1 cellular context compared by ENCODE assay signal in genomic region chr12:53097564-53098353, GRCh38.
TF ChIP-seq lines count a peak whose summit lies in the region.

A gene with protein sequence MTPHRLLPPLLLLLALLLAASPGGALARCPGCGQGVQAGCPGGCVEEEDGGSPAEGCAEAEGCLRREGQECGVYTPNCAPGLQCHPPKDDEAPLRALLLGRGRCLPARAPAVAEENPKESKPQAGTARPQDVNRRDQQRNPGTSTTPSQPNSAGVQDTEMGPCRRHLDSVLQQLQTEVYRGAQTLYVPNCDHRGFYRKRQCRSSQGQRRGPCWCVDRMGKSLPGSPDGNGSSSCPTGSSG (plus strand): TSS chr12:53097667. CDS start chr12:53097718, 51 bp downstream.

TF ChIP-seq in HEK293, 187 proteins besides CTCF, POLR2A, EP300 and RAD21 (continued from another document and continues in another):
- peak; percentile 93 for TF ChIP-seq PATZ1 (tag by site-specific recombination; IDR thresholded peaks at IDR 0.05)
- no peak for TF ChIP-seq ZNF426 (tag by site-specific recombination; IDR thresholded peaks at IDR 0.05)
- TF ChIP-seq KLF9 (tag by site-specific recombination; IDR thresholded peaks at IDR 0.05; ENCODE audit: low read depth): peak; percentile 98
- TF ChIP-seq ZIC2 (tag by site-specific recombination; IDR thresholded peaks at IDR 0.05): peak; percentile 92
- no peak for TF ChIP-seq ZNF626 (tag by site-specific recombination; IDR thresholded peaks at IDR 0.05)
- TF ChIP-seq ZBTB17 (tag by site-specific recombination; IDR thresholded peaks at IDR 0.05): peak; percentile 79
- 0 out of 2 replicates have a peak, but pooled peaks have one; percentile 20 for TF ChIP-seq ZNF777 (tag by site-specific recombination; IDR thresholded peaks at IDR 0.05; ENCODE audit: borderline replicate concordance)
- peak; percentile 5; the same call in 1 of the 2 replicates for TF ChIP-seq WT1 (tag by site-specific recombination; IDR thresholded peaks at IDR 0.05)
- TF ChIP-seq ZNF549 (tag by site-specific recombination; IDR thresholded peaks at IDR 0.05): no peak
- peak; percentile 87 for TF ChIP-seq ZNF2 (tag by site-specific recombination; IDR thresholded peaks at IDR 0.05)
- TF ChIP-seq GLIS2 (tag by site-specific recombination; IDR thresholded peaks at IDR 0.05): peak; percentile 99
- TF ChIP-seq ZNF132 (tag by site-specific recombination; IDR thresholded peaks at IDR 0.05; ENCODE audit: borderline replicate concordance): no peak
- TF ChIP-seq ZNF530 (tag by site-specific recombination; IDR thresholded peaks at IDR 0.05; ENCODE audit: low read depth): no peak
- peak; percentile 29; the same call in 1 of the 2 replicates for TF ChIP-seq KLF7 (tag by site-specific recombination; IDR thresholded peaks at IDR 0.05; ENCODE audit: borderline replicate concordance)
- peak; percentile 63 for TF ChIP-seq ZNF600 (tag by site-specific recombination; IDR thresholded peaks at IDR 0.05)
- TF ChIP-seq KLF1 (tag by site-specific recombination; IDR thresholded peaks at IDR 0.05): peak; percentile 71
- peak; percentile 38 for TF ChIP-seq ZNF10 (tag by site-specific recombination; IDR thresholded peaks at IDR 0.05)
- TF ChIP-seq ZSCAN5A (tag by site-specific recombination; IDR thresholded peaks at IDR 0.05): peak; percentile 72
- no peak for TF ChIP-seq GLI2 (tag by site-specific recombination; IDR thresholded peaks at IDR 0.05; ENCODE audit: borderline replicate concordance, low read depth)
- TF ChIP-seq ZNF645 (tag by site-specific recombination; IDR thresholded peaks at IDR 0.05): 0 out of 2 replicates have a peak, but pooled peaks have one; percentile 35
- TF ChIP-seq, protein P1, sequence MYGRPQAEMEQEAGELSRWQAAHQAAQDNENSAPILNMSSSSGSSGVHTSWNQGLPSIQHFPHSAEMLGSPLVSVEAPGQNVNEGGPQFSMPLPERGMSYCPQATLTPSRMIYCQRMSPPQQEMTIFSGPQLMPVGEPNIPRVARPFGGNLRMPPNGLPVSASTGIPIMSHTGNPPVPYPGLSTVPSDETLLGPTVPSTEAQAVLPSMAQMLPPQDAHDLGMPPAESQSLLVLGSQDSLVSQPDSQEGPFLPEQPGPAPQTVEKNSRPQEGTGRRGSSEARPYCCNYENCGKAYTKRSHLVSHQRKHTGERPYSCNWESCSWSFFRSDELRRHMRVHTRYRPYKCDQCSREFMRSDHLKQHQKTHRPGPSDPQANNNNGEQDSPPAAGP (tag by site-specific recombination; IDR thresholded peaks at IDR 0.05): peak; percentile 87
- TF ChIP-seq PRDM6 (tag by site-specific recombination; IDR thresholded peaks at IDR 0.05): no peak
- 0 out of 2 replicates have a peak, but pooled peaks have one; percentile 50 for TF ChIP-seq PBX3 (CRISPR knock-in tag; IDR thresholded peaks at IDR 0.05)
- peak; percentile 84 for TF ChIP-seq ZBTB48 (tag by site-specific recombination; IDR thresholded peaks at IDR 0.05)
- peak; percentile 69 for TF ChIP-seq SP2 (tag by site-specific recombination; IDR thresholded peaks at IDR 0.05)
- peak; percentile 39; the same call in 1 of the 2 replicates for TF ChIP-seq ZSCAN30 (tag by site-specific recombination; IDR thresholded peaks at IDR 0.05)
- TF ChIP-seq ZFP41 (tag by site-specific recombination; IDR thresholded peaks at IDR 0.05; ENCODE audit: borderline replicate concordance): no peak
- TF ChIP-seq BCL11A (tag by site-specific recombination; IDR thresholded peaks at IDR 0.05; ENCODE audit: low read depth): 0 out of 2 replicates have a peak, but pooled peaks have one; percentile 28
- peak; percentile 61 for TF ChIP-seq ZFP69B (tag by site-specific recombination; IDR thresholded peaks at IDR 0.05)
- TF ChIP-seq, protein P2, sequence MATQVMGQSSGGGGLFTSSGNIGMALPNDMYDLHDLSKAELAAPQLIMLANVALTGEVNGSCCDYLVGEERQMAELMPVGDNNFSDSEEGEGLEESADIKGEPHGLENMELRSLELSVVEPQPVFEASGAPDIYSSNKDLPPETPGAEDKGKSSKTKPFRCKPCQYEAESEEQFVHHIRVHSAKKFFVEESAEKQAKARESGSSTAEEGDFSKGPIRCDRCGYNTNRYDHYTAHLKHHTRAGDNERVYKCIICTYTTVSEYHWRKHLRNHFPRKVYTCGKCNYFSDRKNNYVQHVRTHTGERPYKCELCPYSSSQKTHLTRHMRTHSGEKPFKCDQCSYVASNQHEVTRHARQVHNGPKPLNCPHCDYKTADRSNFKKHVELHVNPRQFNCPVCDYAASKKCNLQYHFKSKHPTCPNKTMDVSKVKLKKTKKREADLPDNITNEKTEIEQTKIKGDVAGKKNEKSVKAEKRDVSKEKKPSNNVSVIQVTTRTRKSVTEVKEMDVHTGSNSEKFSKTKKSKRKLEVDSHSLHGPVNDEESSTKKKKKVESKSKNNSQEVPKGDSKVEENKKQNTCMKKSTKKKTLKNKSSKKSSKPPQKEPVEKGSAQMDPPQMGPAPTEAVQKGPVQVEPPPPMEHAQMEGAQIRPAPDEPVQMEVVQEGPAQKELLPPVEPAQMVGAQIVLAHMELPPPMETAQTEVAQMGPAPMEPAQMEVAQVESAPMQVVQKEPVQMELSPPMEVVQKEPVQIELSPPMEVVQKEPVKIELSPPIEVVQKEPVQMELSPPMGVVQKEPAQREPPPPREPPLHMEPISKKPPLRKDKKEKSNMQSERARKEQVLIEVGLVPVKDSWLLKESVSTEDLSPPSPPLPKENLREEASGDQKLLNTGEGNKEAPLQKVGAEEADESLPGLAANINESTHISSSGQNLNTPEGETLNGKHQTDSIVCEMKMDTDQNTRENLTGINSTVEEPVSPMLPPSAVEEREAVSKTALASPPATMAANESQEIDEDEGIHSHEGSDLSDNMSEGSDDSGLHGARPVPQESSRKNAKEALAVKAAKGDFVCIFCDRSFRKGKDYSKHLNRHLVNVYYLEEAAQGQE (tag by site-specific recombination; IDR thresholded peaks at IDR 0.05): 0 out of 2 replicates have a peak, but pooled peaks have one; percentile 16
- TF ChIP-seq, protein P3, sequence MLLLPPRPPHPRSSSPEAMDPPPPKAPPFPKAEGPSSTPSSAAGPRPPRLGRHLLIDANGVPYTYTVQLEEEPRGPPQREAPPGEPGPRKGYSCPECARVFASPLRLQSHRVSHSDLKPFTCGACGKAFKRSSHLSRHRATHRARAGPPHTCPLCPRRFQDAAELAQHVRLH (tag by site-specific recombination; IDR thresholded peaks at IDR 0.05): no peak
- peak; percentile 61; the same call in 1 of the 2 replicates for TF ChIP-seq ZNF843 (tag by site-specific recombination; IDR thresholded peaks at IDR 0.05)
- TF ChIP-seq PRDM2 (tag by site-specific recombination; IDR thresholded peaks at IDR 0.05; ENCODE audit: borderline replicate concordance): no peak
